ENCODE assay signal across 18 cellular contexts in the genomic region with DNA sequence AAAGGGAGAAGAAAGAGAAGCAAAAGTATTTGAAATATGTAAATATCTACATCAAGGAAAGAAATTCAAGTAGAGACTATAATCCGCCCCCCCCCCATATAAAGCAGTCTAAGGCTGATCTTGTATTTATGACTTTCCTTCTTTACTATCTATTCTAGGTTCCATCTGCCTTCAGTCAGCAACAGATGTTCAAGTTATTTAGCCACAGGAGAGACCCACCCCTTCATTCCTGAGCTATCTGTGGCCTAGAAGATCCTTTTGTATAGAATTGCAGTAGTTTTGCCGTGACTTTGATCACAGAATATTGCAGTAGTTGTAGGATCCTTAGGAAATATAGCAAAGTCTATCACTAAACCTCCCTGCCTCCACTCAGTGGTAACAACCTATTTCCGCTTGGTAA. TPM values are rescaled to one million over a fixed set of nuclear protein-coding genes. Genes with fewer than 3 reads are reported as not detected.
A peak's percentile ranks its signal among the peaks of the same experiment; 100 is the strongest.
DNase-seq lines count a peak whose midpoint lies in the region; TF ChIP-seq lines count a peak whose summit lies in the region.
"Had no signal": no experiment of that assay in that cellular context is flagged by ENCODE, and none has a peak within 500 bp of the region (broad histone marks: within the 10 kb centered on the region; RNA-seq: fewer than 3 reads in every experiment).

No MANE protein-coding gene starts in this region.

- DNase-seq in AG10803 (ENCODE audit: low read depth) (peak; percentile 81), GM04504 (ENCODE audit: low read depth) (peak; percentile 21), amniotic epithelial cell (ENCODE audit: low read depth) (peak; percentile 73), mesothelial cell of epicardium (ENCODE audit: low spot score in 2 of 2, unreplicated experiment in 2 of 2) (no peak), dedifferentiated amniotic fluid mesenchymal stem cell (ENCODE audit: extremely low spot score) (no peak), OCI-M2 (lab: John Stamatoyannopoulos, UW; ENCODE audit: unreplicated experiment) (no peak), anterior cingulate cortex (lab: John Stamatoyannopoulos, UW) (no peak)
- no peak for DNase-seq in effector CD8-positive, alpha-beta T cell (lab: John Stamatoyannopoulos, UW)
- DNase-seq: CD8-positive, alpha-beta T cell; H7; Kasumi-1; NCI-H187; NCI-H446; NCI-H774; T-cell had no signal

- H3K36me3 Mint-ChIP-seq in mesothelial cell of epicardium: no peaks in the 10 kb centered on the region
- H3K36me3 Mint-ChIP-seq: CD8-positive, alpha-beta T cell; T-cell had no signal

- no peaks in the 10 kb centered on the region for H3K9me3 Mint-ChIP-seq in mesothelial cell of epicardium
- H3K9me3 Mint-ChIP-seq: CD8-positive, alpha-beta T cell; T-cell had no signal

- peak overlapping the region; percentile 8 for H3K27ac Mint-ChIP-seq in mesothelial cell of epicardium
- H3K27ac Mint-ChIP-seq: B cell; CD8-positive, alpha-beta T cell; T-cell had no signal

- H3K4me1 Mint-ChIP-seq in mesothelial cell of epicardium: peaks cover 14% of the 10 kb centered on the region

- H3K4me3 Mint-ChIP-seq in mesothelial cell of epicardium: no peak overlapping the region
- H3K4me3 Mint-ChIP-seq: B cell; CD8-positive, alpha-beta T cell; T-cell had no signal

- no peak overlapping the region for H3K4me3 ChIP-seq in AG10803 (ENCODE audit: low read length)
- H3K4me3 ChIP-seq: SK-N-MC had no signal

- TF ChIP-seq CTCF in AG10803 (conservative IDR thresholded peaks at IDR 0.05; ENCODE audit: low read length) (no peak), mesothelial cell of epicardium (IDR thresholded peaks at IDR 0.05; ENCODE audit: unreplicated experiment) (no peak)

- no peaks in the 10 kb centered on the region for H3K27me3 Mint-ChIP-seq in mesothelial cell of epicardium (ENCODE audit: low read depth)
- H3K27me3 Mint-ChIP-seq: B cell, T-cell had no signal

RNA-seq across cellular contexts. Expression of gene BSDC1, which starts 10.7 kb away (rescaled TPM):
- total RNA-seq in mesothelial cell of epicardium: 73.4 to 74.8 TPM (median 74.6 TPM) in 3 replicates

RNA-seq across cellular contexts. Expression of gene TSSK3, which starts 42.6 kb away (rescaled TPM):
- total RNA-seq in mesothelial cell of epicardium: 6.6 to 8.1 TPM (median 7.8 TPM) in 3 replicates

RNA-seq across cellular contexts. Expression of gene FAM229A, which starts 42.7 kb away (rescaled TPM):
- 12.5 to 12.9 TPM (median 12.5 TPM) in 3 replicates for total RNA-seq in mesothelial cell of epicardium

RNA-seq across cellular contexts. Expression of gene ZBTB8B, which starts 59.9 kb away (rescaled TPM):
- 3.4 to 3.6 TPM (median 3.5 TPM) in 3 replicates for total RNA-seq in mesothelial cell of epicardium
- total RNA-seq: CD8-positive, alpha-beta T cell; HT-29 had no signal

Comparison
In these comparisons a context has a peak if more than half of its experiments do, and no peak if none do; other contexts are left out.
1. DNase-seq: peak in AG10803 (single experiment), GM04504 (single experiment) and amniotic epithelial cell (single experiment); none in mesothelial cell of epicardium (0 of 2), effector CD8-positive, alpha-beta T cell (single experiment), dedifferentiated amniotic fluid mesenchymal stem cell (single experiment), OCI-M2 (single experiment) and anterior cingulate cortex (0 of 58).